In genomic region chr20:54221996-54222890, GRCh38 we compare ENCODE assay signal across 10 cellular contexts. TPM values are rescaled to one million over a fixed set of nuclear protein-coding genes. Genes with fewer than 3 reads are reported as not detected.
DNase-seq lines count a peak whose midpoint lies in the region; ATAC-seq and TF ChIP-seq lines count a peak whose summit lies in the region.
"Had no signal": no experiment of that assay in that cellular context is flagged by ENCODE, and none has a peak within 500 bp of the region (broad histone marks: within the 10 kb centered on the region; RNA-seq: fewer than 3 reads in every experiment).

No MANE protein-coding gene starts in this region.

- H3K36me3 ChIP-seq in neural progenitor cell: peaks cover 7% of the 10 kb centered on the region

- no peaks in the 10 kb centered on the region for H4K20me1 ChIP-seq in neural progenitor cell (ENCODE audit: low read depth)

- intact Hi-C loops in activated CD4-positive, alpha-beta T cell treated with anti-CD3 and anti-CD28 coated beads for 36 hours (cut with DNase I, micrococcal nuclease): loop anchor here (1.0 to 10.0 kb wide), 5 partner anchors 63 to 253 kb away; partner anchors contain the start of gene DOK5 (in 1 of the 2)
- intact Hi-C loops in dorsolateral prefrontal cortex (cut with DNase I): loop anchor here (2.0 to 5.0 kb wide), 4 partner anchors 255 to 425 kb away; partner anchors contain the start of gene DOK5 (in 1 of the 2)

- H3K27me3 ChIP-seq in dorsolateral prefrontal cortex (no peaks in the 10 kb centered on the region), neural progenitor cell (no peaks in the 10 kb centered on the region)

- peaks cover 2% of the 10 kb centered on the region for H3K36me3 Mint-ChIP-seq in activated CD4-positive, alpha-beta T cell treated with anti-CD3 and anti-CD28 coated beads for 36 hours (ENCODE audit: low read depth)
- peaks cover 7% of the 10 kb centered on the region for H3K36me3 Mint-ChIP-seq in neural progenitor cell

- POLR2A ChIA-PET in activated CD4-positive, alpha-beta T cell treated with anti-CD3 and anti-CD28 coated beads for 36 hours (lab: Charles Lee): interaction anchor here (0.6 kb wide), 1 partner anchor 281 kb away, joined by 4 read pairs; no protein-coding TSS in a partner anchor

- no peak overlapping the region for H3K4me2 ChIP-seq in neural progenitor cell

- no peak overlapping the region for H3K4me3 Mint-ChIP-seq in activated CD4-positive, alpha-beta T cell treated with anti-CD3 and anti-CD28 coated beads for 36 hours
- H3K4me3 Mint-ChIP-seq in neural progenitor cell: no peak overlapping the region

- TF ChIP-seq CTCF in dorsolateral prefrontal cortex (IDR thresholded peaks at IDR 0.05 in 54 of 56, conservative IDR thresholded peaks at IDR 0.05 in 2 of 56; ENCODE audit: low read depth in 1 of 56, partially characterized antibody in 56 of 56) (no peak), neural progenitor cell (IDR thresholded peaks at IDR 0.05) (no peak), GM13977 (IDR thresholded peaks at IDR 0.05; ENCODE audit: extremely low read depth, insufficient read depth, missing control alignments) (no peak)

- H3F3A ChIP-seq in neural progenitor cell (ENCODE audit: low read depth): peaks cover 38% of the 10 kb centered on the region

- peak; percentile 2 for ATAC-seq in activated CD4-positive, alpha-beta T cell treated with anti-CD3 and anti-CD28 coated beads for 36 hours

- no peak overlapping the region for H2AFZ ChIP-seq in neural progenitor cell (replicated peaks)

- H3K4me3 ChIP-seq in dorsolateral prefrontal cortex: peak overlapping the region in 33 of 59 donors; percentile 0 to 50 (median 23)
- H3K4me3 ChIP-seq in neural progenitor cell: no peak overlapping the region
- H3K4me3 ChIP-seq: mucosa of descending colon had no signal

- H3K9me3 Mint-ChIP-seq in activated CD4-positive, alpha-beta T cell treated with anti-CD3 and anti-CD28 coated beads for 36 hours (ENCODE audit: low read depth): no peaks in the 10 kb centered on the region
- no peaks in the 10 kb centered on the region for H3K9me3 Mint-ChIP-seq in neural progenitor cell

- H3K79me2 ChIP-seq in neural progenitor cell (ENCODE audit: low read depth): no peaks in the 10 kb centered on the region

- peaks cover 33% of the 10 kb centered on the region for H3K4me1 ChIP-seq in neural progenitor cell

- CTCF ChIA-PET in activated CD4-positive, alpha-beta T cell treated with anti-CD3 and anti-CD28 coated beads for 36 hours (lab: Charles Lee): interaction anchor here (0.6 to 2.1 kb wide), 9 partner anchors 8 to 426 kb away, joined by 3 to 12 read pairs (median 3); partner anchors contain the start of gene PFDN4

- H3K9me3 ChIP-seq in neural progenitor cell (ENCODE audit: low read depth): no peaks in the 10 kb centered on the region
- H3K9me3 ChIP-seq: mucosa of descending colon had no signal

- in situ Hi-C loops in GM13977 (cut with MboI; ENCODE audit: low pct_unique_long_range_greater_than_20kb, low sequenced_read_pairs, unreplicated experiment): loop anchor here (10.0 kb wide), 1 partner anchor 423 kb away; no protein-coding TSS in a partner anchor

- peak overlapping the region; percentile 77 for H3K27ac Mint-ChIP-seq in activated CD4-positive, alpha-beta T cell treated with anti-CD3 and anti-CD28 coated beads for 36 hours
- peak overlapping the region; percentile 84 for H3K27ac Mint-ChIP-seq in neural progenitor cell

- H3K9ac ChIP-seq in neural progenitor cell: no peak overlapping the region

- H3K27me3 Mint-ChIP-seq in activated CD4-positive, alpha-beta T cell treated with anti-CD3 and anti-CD28 coated beads for 36 hours: no peaks in the 10 kb centered on the region
- H3K27me3 Mint-ChIP-seq in neural progenitor cell (ENCODE audit: insufficient read depth, low read depth): peaks cover 4% of the 10 kb centered on the region

- no peak for DNase-seq in activated CD4-positive, alpha-beta T cell treated with anti-CD3 and anti-CD28 coated beads for 36 hours
- DNase-seq in activated CD4-positive, alpha-beta T cell treated with anti-CD3 and anti-CD28 coated beads, Interleukin-2, amount 50 U/mL, for 48 hours: no peak
- peak; percentile 79 for DNase-seq in NCI-H345 treated with DMSO at 0.1 percent for 48 hours (lab: John Stamatoyannopoulos, UW; ENCODE audit: unreplicated experiment)
- DNase-seq in dorsolateral prefrontal cortex: peak in 1 of 10 donors; percentile 37
- no peak for DNase-seq in neural progenitor cell (ENCODE audit: low spot score)
- DNase-seq in NCI-H187 treated with DMSO at 0.1 percent for 48 hours (lab: John Stamatoyannopoulos, UW): no peak
- no peak for DNase-seq in HCEC 1CT
- DNase-seq in GM13977 (ENCODE audit: low spot score): no peak
- DNase-seq: mucosa of descending colon, small intestine had no signal

- H3K27ac ChIP-seq in dorsolateral prefrontal cortex (peak overlapping the region in 5 of 59 donors; percentile 2 to 44 (median 28)), neural progenitor cell (no peak overlapping the region)

- peaks cover 26% of the 10 kb centered on the region for H3K4me1 Mint-ChIP-seq in activated CD4-positive, alpha-beta T cell treated with anti-CD3 and anti-CD28 coated beads for 36 hours
- peaks cover 42% of the 10 kb centered on the region for H3K4me1 Mint-ChIP-seq in neural progenitor cell

RNA-seq across cellular contexts. Expression of gene PFDN4, which starts 14.4 kb away (rescaled TPM):
- 10 to 100 TPM; 55.4 to 60.5 TPM for total RNA-seq in activated CD4-positive, alpha-beta T cell treated with anti-CD3 and anti-CD28 coated beads for 36 hours
- total RNA-seq in dorsolateral prefrontal cortex (10 to 100 TPM; 12.0 to 56.7 (median 33.2) TPM), neural progenitor cell (ENCODE audit: low replicate concordance) (198 and 597 TPM in 2 replicates)

RNA-seq across cellular contexts. Expression of gene CYP24A1, which starts 48.5 kb away (rescaled TPM):
- under 1 TPM in 1 of 2 experiments, not detected in 1; 0.07 TPM for total RNA-seq in activated CD4-positive, alpha-beta T cell treated with anti-CD3 and anti-CD28 coated beads for 36 hours
- 1 to 10 TPM in 44 of 120 experiments, under 1 TPM in 48, not detected in 28; 0.15 to 3.5 (median 0.94) TPM for total RNA-seq in dorsolateral prefrontal cortex
- total RNA-seq in neural progenitor cell (ENCODE audit: low replicate concordance): not detected in 2 replicates
- total RNA-seq: mucosa of descending colon had no signal
